In the genomic region with DNA sequence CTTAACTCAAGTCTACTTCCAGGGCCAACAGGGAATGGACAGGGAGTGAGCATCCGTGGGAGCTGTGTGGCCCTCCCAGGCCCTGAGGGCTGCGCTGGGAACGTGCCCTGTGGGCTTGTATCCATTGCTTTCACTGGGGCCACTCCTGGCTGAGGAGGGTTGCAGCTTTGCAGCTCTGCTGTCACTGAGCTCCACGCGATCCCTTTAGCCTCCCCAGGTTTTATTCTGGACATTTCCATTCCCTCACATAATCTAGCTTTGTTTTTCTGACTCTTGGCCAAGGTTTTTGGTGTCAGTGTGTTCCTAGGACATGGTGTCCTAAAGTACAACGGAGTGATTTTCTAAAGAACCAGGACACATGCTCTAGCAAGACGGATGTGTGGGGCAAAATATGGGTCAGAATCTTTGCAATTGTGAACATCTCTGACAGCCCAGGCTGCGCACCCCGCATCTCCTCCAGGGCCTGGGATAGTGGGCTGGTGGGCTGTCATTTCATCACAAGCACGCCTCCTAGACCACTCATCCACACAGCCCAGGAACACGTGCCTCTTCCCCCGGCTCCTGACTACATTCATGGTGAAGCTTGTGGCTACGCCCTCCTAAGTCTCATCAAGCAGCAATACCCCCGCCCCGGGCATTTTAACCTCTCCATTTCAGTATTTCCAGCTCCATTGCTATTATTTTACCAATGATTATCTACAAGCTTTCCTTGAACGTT, we compare ENCODE assay signal across 2 cellular contexts.
TF ChIP-seq lines count a peak whose summit lies in the region.

No MANE protein-coding gene starts in this region.

TF ChIP-seq in liver, 16 proteins besides CTCF, POLR2A, EP300 and RAD21:
- TF ChIP-seq RXRA (IDR thresholded peaks at IDR 0.05) (peak in 1 of 2 donors; percentile 39), HNF4A (conservative IDR thresholded peaks at IDR 0.05) (peak in 1 of 2 donors; percentile 19), SP1 (IDR thresholded peaks at IDR 0.05) (peak; percentile 66)
- TF ChIP-seq, protein P1, sequence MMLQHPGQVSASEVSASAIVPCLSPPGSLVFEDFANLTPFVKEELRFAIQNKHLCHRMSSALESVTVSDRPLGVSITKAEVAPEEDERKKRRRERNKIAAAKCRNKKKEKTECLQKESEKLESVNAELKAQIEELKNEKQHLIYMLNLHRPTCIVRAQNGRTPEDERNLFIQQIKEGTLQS (IDR thresholded peaks at IDR 0.05): no peak
- TF ChIP-seq, protein P2, sequence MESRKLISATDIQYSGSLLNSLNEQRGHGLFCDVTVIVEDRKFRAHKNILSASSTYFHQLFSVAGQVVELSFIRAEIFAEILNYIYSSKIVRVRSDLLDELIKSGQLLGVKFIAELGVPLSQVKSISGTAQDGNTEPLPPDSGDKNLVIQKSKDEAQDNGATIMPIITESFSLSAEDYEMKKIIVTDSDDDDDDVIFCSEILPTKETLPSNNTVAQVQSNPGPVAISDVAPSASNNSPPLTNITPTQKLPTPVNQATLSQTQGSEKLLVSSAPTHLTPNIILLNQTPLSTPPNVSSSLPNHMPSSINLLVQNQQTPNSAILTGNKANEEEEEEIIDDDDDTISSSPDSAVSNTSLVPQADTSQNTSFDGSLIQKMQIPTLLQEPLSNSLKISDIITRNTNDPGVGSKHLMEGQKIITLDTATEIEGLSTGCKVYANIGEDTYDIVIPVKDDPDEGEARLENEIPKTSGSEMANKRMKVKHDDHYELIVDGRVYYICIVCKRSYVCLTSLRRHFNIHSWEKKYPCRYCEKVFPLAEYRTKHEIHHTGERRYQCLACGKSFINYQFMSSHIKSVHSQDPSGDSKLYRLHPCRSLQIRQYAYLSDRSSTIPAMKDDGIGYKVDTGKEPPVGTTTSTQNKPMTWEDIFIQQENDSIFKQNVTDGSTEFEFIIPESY (IDR thresholded peaks at IDR 0.05): no peak

TF ChIP-seq in HepG2, 621 proteins besides CTCF, POLR2A, EP300 and RAD21:
- TF ChIP-seq, protein P3, sequence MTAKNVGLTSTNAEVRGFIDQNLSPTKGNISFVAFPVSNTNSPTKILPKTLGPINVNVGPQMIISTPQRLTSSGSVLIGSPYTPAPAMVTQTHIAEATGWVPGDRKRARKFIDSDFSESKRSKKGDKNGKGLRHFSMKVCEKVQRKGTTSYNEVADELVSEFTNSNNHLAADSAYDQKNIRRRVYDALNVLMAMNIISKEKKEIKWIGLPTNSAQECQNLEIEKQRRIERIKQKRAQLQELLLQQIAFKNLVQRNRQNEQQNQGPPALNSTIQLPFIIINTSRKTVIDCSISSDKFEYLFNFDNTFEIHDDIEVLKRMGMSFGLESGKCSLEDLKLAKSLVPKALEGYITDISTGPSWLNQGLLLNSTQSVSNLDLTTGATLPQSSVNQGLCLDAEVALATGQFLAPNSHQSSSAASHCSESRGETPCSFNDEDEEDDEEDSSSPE (CRISPR knock-in tag; IDR thresholded peaks at IDR 0.05): no peak
- TF ChIP-seq PRPF4 (IDR thresholded peaks at IDR 0.05; ENCODE audit: low read depth, low read length, poor library complexity, severe bottlenecking) (no peak), ZNF441 (CRISPR knock-in tag; IDR thresholded peaks at IDR 0.05; ENCODE audit: borderline replicate concordance) (no peak), ZNF20 (CRISPR knock-in tag; IDR thresholded peaks at IDR 0.05) (no peak), PHF8 (CRISPR knock-in tag; IDR thresholded peaks at IDR 0.05) (no peak), MIXL1 (CRISPR knock-in tag; IDR thresholded peaks at IDR 0.05) (no peak), MED13 (CRISPR knock-in tag; IDR thresholded peaks at IDR 0.05) (no peak), ZNF510 (CRISPR knock-in tag; IDR thresholded peaks at IDR 0.05; ENCODE audit: low read depth) (no peak), ZSCAN12 (CRISPR knock-in tag; IDR thresholded peaks at IDR 0.05) (no peak), TBP (CRISPR knock-in tag; IDR thresholded peaks at IDR 0.05) (no peak), KLF12 (CRISPR knock-in tag; IDR thresholded peaks at IDR 0.05; ENCODE audit: borderline replicate concordance) (no peak)
- TF ChIP-seq, protein P4, sequence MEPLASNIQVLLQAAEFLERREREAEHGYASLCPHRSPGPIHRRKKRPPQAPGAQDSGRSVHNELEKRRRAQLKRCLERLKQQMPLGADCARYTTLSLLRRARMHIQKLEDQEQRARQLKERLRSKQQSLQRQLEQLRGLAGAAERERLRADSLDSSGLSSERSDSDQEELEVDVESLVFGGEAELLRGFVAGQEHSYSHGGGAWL (CRISPR knock-in tag; IDR thresholded peaks at IDR 0.05): no peak
- TF ChIP-seq, protein P5, sequence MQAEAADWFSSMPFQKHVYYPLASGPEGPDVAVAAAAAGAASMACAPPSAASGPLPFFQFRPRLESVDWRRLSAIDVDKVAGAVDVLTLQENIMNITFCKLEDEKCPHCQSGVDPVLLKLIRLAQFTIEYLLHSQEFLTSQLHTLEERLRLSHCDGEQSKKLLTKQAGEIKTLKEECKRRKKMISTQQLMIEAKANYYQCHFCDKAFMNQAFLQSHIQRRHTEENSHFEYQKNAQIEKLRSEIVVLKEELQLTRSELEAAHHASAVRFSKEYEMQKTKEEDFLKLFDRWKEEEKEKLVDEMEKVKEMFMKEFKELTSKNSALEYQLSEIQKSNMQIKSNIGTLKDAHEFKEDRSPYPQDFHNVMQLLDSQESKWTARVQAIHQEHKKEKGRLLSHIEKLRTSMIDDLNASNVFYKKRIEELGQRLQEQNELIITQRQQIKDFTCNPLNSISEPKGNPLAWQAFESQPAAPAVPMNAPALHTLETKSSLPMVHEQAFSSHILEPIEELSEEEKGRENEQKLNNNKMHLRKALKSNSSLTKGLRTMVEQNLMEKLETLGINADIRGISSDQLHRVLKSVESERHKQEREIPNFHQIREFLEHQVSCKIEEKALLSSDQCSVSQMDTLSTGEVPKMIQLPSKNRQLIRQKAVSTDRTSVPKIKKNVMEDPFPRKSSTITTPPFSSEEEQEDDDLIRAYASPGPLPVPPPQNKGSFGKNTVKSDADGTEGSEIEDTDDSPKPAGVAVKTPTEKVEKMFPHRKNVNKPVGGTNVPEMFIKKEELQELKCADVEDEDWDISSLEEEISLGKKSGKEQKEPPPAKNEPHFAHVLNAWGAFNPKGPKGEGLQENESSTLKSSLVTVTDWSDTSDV (CRISPR knock-in tag; IDR thresholded peaks at IDR 0.05): no peak
